ENCODE assay signal across 23 cellular contexts in the genomic region with DNA sequence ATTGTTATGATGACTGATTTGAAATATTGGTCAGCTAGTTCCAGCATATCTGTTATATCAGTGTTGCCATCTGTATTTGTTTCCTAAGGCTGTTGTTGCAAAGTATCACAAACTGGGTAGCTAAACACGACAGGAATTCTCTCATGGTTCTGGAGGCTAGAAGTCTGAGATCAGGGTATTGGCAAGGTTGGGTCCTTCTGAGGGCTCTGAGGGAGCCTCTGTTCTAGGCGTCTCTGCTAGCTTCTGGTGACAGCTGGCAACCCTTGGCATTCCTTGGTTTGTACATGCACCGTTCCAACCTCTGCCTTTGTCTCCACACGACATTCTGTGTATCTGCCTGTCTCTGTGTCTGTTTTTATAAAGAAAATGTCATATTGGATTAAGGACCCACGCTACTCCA.
"Had no signal": no experiment of that assay in that cellular context is flagged by ENCODE, and none has a peak within 500 bp of the region (broad histone marks: within the 10 kb centered on the region; RNA-seq: fewer than 3 reads in every experiment).

No MANE protein-coding gene starts in this region.

- H3K27ac ChIP-seq: left ventricle myocardium inferior, ovary, spleen, tibial nerve, upper lobe of left lung, vagina had no signal

- H3K36me3 Mint-ChIP-seq: immature natural killer cell; mesothelial cell of epicardium; natural killer cell treated with Interleukin-12 subunit alpha and Interleukin-12 subunit beta and Interleukin-15 and Interleukin-18, amount 100 ng/mL, for 72 hours; stimulated activated memory B cell treated with anti-CD40 and anti-IgM and Interleukin-4, amounts not matched to agents 10 μg/mL and 1 μg/mL and 100 μg/mL, for 72 hours had no signal

- H3K9me3 ChIP-seq: vagina had no signal

- DNase-seq: hypothalamus; immature natural killer cell; left ventricle myocardium inferior; mesendoderm; naive thymus-derived CD4-positive, alpha-beta T cell; ovary; right cardiac atrium; small intestine; spleen; stimulated activated CD4-positive, alpha-beta T cell treated with anti-CD3 and anti-CD28 coated beads, Interleukin-4, amount 100 ng/mL, for 4 hours; stimulated activated CD8-positive, alpha-beta memory T cell treated with anti-CD3 and anti-CD28 coated beads, Interleukin-4, amount 100 ng/mL, for 48 hours; stimulated activated naive CD4-positive, alpha-beta T cell treated with Interleukin-2 at 50 U/mL for 16 hours; stimulated activated naive CD8-positive, alpha-beta T cell treated with anti-CD3 and anti-CD28 coated beads, Interleukin-15, amount 100 ng/mL, for 72 hours; substantia nigra; upper lobe of left lung had no signal

- H3K4me1 ChIP-seq: left ventricle myocardium inferior, spleen, tibial nerve, upper lobe of left lung, vagina had no signal

- ATAC-seq: naive thymus-derived CD4-positive, alpha-beta T cell; natural killer cell treated with Interleukin-12 subunit alpha and Interleukin-12 subunit beta and Interleukin-15 and Interleukin-18, amount 100 ng/mL, for 72 hours; right cardiac atrium; sciatic nerve; stimulated activated memory B cell treated with anti-CD40 and anti-IgM and Interleukin-4, amounts not matched to agents 10 μg/mL and 1 μg/mL and 100 μg/mL, for 72 hours; stimulated activated naive CD8-positive, alpha-beta T cell treated with anti-CD3 and anti-CD28 coated beads, Interleukin-15, amount 100 ng/mL, for 72 hours had no signal

- H3K4me1 Mint-ChIP-seq: immature natural killer cell; mesothelial cell of epicardium; stimulated activated memory B cell treated with anti-CD40 and anti-IgM and Interleukin-4, amounts not matched to agents 10 μg/mL and 1 μg/mL and 100 μg/mL, for 72 hours; stimulated activated naive CD8-positive, alpha-beta T cell treated with anti-CD3 and anti-CD28 coated beads, Interleukin-15, amount 100 ng/mL, for 72 hours had no signal

- H3K4me3 ChIP-seq: left ventricle myocardium inferior, lung, ovary, spleen, tibial nerve, upper lobe of left lung, vagina had no signal

- H3K4me3 Mint-ChIP-seq: immature natural killer cell; mesothelial cell of epicardium; naive thymus-derived CD4-positive, alpha-beta T cell; natural killer cell treated with Interleukin-12 subunit alpha and Interleukin-12 subunit beta and Interleukin-15 and Interleukin-18, amount 100 ng/mL, for 72 hours; stimulated activated memory B cell treated with anti-CD40 and anti-IgM and Interleukin-4, amounts not matched to agents 10 μg/mL and 1 μg/mL and 100 μg/mL, for 72 hours; stimulated activated naive CD8-positive, alpha-beta T cell treated with anti-CD3 and anti-CD28 coated beads, Interleukin-15, amount 100 ng/mL, for 72 hours had no signal

- H3K36me3 ChIP-seq: left ventricle myocardium inferior, ovary, spleen, tibial nerve, upper lobe of left lung, vagina had no signal

- H3K27ac Mint-ChIP-seq: immature natural killer cell; mesothelial cell of epicardium; naive thymus-derived CD4-positive, alpha-beta T cell; natural killer cell treated with Interleukin-12 subunit alpha and Interleukin-12 subunit beta and Interleukin-15 and Interleukin-18, amount 100 ng/mL, for 72 hours; progenitor cell of endocrine pancreas; stimulated activated memory B cell treated with anti-CD40 and anti-IgM and Interleukin-4, amounts not matched to agents 10 μg/mL and 1 μg/mL and 100 μg/mL, for 72 hours; stimulated activated naive CD8-positive, alpha-beta T cell treated with anti-CD3 and anti-CD28 coated beads, Interleukin-15, amount 100 ng/mL, for 72 hours had no signal

- H3K27me3 ChIP-seq: ovary, tibial nerve, upper lobe of left lung, vagina had no signal

- H3K9me3 Mint-ChIP-seq: natural killer cell treated with Interleukin-12 subunit alpha and Interleukin-12 subunit beta and Interleukin-15 and Interleukin-18, amount 100 ng/mL, for 72 hours had no signal
